ENCODE assay signal across 8 cellular contexts in the genomic region with DNA sequence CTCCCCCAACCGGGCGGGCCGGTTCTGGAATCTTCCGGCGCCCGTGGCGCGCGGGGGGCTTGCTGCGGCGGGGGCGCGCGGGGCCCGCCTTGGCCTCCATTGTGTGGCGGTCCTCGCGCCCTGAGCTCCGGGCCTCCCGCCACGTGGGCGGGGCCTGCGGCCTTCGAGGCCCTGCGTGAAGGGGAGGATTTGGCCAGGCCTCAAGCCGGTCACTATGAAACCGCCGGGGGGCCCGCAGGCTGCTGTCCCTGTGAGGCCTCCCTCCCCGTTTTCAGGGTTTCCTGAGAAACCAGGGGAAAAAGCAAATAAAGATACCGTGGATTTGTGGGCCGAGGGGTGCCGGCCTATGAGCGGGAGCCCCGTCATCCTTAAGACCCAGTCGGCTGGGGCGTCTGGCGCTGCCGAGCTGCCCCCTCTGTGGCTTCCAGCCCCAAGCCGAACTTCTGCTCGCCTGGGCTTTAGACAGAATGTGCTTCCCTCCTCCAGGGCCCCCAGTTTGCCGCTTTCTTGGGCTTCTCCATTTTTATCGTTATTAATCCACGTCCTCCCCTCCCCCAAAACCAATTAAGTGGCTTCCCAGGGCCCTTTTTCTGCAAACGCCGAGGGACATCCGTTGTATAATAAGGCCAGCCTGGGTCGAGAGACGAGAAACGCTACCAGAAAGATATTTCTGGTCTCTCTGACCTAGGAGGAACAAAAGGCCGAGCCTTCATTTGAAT. TPM values are rescaled to one million over a fixed set of nuclear protein-coding genes. Genes with fewer than 3 reads are reported as not detected.
A peak's percentile ranks its signal among the peaks of the same experiment; 100 is the strongest.
DNase-seq lines count a peak whose midpoint lies in the region; TF ChIP-seq lines count a peak whose summit lies in the region.

No MANE protein-coding gene starts in this region.

- H3K9me3 ChIP-seq in esophagus squamous epithelium = no peaks in the 10 kb centered on the region
- H3K9me3 ChIP-seq in muscle layer of duodenum (ENCODE audit: control insufficient read depth in 1 of 2, low read length in 2 of 2) = no peaks in the 10 kb centered on the region

- peaks cover 15 to 71% (median 40%) of the 10 kb centered on the region in 3 donors for H3K4me1 ChIP-seq in esophagus squamous epithelium
- H3K4me1 ChIP-seq in muscle layer of duodenum (ENCODE audit: control insufficient read depth in 1 of 2, insufficient read depth in 2 of 2, low read length in 2 of 2) = peaks cover 43 to 57% of the 10 kb centered on the region in 2 donors

- DNase-seq in GM12865 (ENCODE audit: low read depth) (peak; percentile 69), HFF-Myc (ENCODE audit: extremely low read depth, low read depth) (no peak), NCI-H1105 treated with DMSO at 0.1 percent for 48 hours (lab: John Stamatoyannopoulos, UW) (peak; percentile 34), esophagus squamous epithelium (lab: John Stamatoyannopoulos, UW) (no peak), substantia nigra (lab: John Stamatoyannopoulos, UW) (peak in 39 of 49 donors; percentile 48 to 88 (median 70)), GF-D8 (lab: John Stamatoyannopoulos, UW) (no peak)
- peak; percentile 58 for DNase-seq in activated T-cell treated with anti-CD3 and anti-CD28 coated beads, Interleukin-2, amount 50 U/mL, for 1 hour

- H3K36me3 ChIP-seq in esophagus squamous epithelium (peaks cover 9 to 48% (median 9%) of the 10 kb centered on the region in 3 donors), muscle layer of duodenum (ENCODE audit: control insufficient read depth in 1 of 2, insufficient read depth in 2 of 2, low read length in 2 of 2) (peaks cover 23 to 25% of the 10 kb centered on the region in 2 donors)

- H3K4me3 ChIP-seq in GM12865 (ENCODE audit: low read depth, low read length) = peak overlapping the region; percentile 97
- H3K4me3 ChIP-seq in HFF-Myc (replicated peaks; ENCODE audit: low read depth, low read length) = peak overlapping the region; percentile 80
- H3K4me3 ChIP-seq in esophagus squamous epithelium = peak overlapping the region; percentile 79 to 97 (median 88)
- H3K4me3 ChIP-seq in muscle layer of duodenum (ENCODE audit: low read depth in 1 of 2, low read length in 2 of 2) = peak overlapping the region; percentile 87 to 94

- peak overlapping the region; percentile 97 to 99 (median 99) for H3K27ac ChIP-seq in esophagus squamous epithelium
- peak overlapping the region; percentile 96 for H3K27ac ChIP-seq in muscle layer of duodenum (ENCODE audit: low read length)
- peak overlapping the region; percentile 100 for H3K27ac ChIP-seq in substantia nigra (ENCODE audit: low read depth, low read length, poor library complexity, severe bottlenecking)

- WGBS in esophagus squamous epithelium, 2 donors = 0 to 1% methylated on average over 14 of the region's 51 CpGs

- H3K27me3 ChIP-seq in esophagus squamous epithelium (no peaks in the 10 kb centered on the region), muscle layer of duodenum (ENCODE audit: low read depth, low read length) (no peaks in the 10 kb centered on the region)

- intact Hi-C loops in esophagus squamous epithelium (cut with DNase I) = no loop called here

- TF ChIP-seq CTCF in GM12865 (IDR thresholded peaks at IDR 0.05; ENCODE audit: insufficient read depth, low read depth, low read length, missing control alignments) = no peak
- no peak for TF ChIP-seq CTCF in HFF-Myc (IDR thresholded peaks at IDR 0.05; ENCODE audit: low read depth, low read length, missing control alignments)
- no peak for TF ChIP-seq CTCF in esophagus squamous epithelium (IDR thresholded peaks at IDR 0.05)

- TF ChIP-seq POLR2A in esophagus squamous epithelium (IDR thresholded peaks at IDR 0.05) = no peak

RNA-seq across cellular contexts. Expression of a gene that starts 0.6 kb away (rescaled TPM):
- 100 to 1,000 TPM; 124 to 217 (median 174) TPM for total RNA-seq in esophagus squamous epithelium

RNA-seq across cellular contexts. Expression of a gene that starts 0.9 kb away (rescaled TPM):
- 10 to 100 TPM; 14.3 to 28.2 (median 20.1) TPM for total RNA-seq in esophagus squamous epithelium

RNA-seq across cellular contexts. Expression of a gene that starts 37.8 kb away (rescaled TPM):
- total RNA-seq in esophagus squamous epithelium = 10 to 100 TPM; 26.9 to 52.1 (median 36.9) TPM

RNA-seq across cellular contexts. Expression of a gene that starts 46.8 kb away (rescaled TPM):
- total RNA-seq in esophagus squamous epithelium = 1 to 10 TPM in 1 of 4 donors, under 1 TPM in 2, not detected in 1; 0.38 to 3.5 (median 0.75) TPM

Comparison
In these comparisons a context has a peak if more than half of its experiments do, and no peak if none do; other contexts are left out.
1. DNase-seq: peak in GM12865 (single experiment), NCI-H1105 treated with DMSO at 0.1 percent for 48 hours (single experiment), activated T-cell treated with anti-CD3 and anti-CD28 coated beads, Interleukin-2, amount 50 U/mL, for 1 hour (single experiment) and substantia nigra (39 of 49); none in HFF-Myc (single experiment), esophagus squamous epithelium (single experiment) and GF-D8 (single experiment).
2. Peak in every context shown above with its lines, with median percentiles within 50 percentile points of each other: H3K4me3 ChIP-seq and H3K27ac ChIP-seq.